Comparison of ENCODE assay signal across 8 cellular contexts in genomic region chr1:1358433-1359201, GRCh38. TPM values are rescaled to one million over a fixed set of nuclear protein-coding genes. Genes with fewer than 3 reads are reported as not detected.
DNase-seq lines count a peak whose midpoint lies in the region; ATAC-seq and TF ChIP-seq lines count a peak whose summit lies in the region.

Gene MXRA8 (minus strand): TSS chr1:1358555. CDS start chr1:1358504, 51 bp downstream.

- H3K36me3 Mint-ChIP-seq in CD8-positive, alpha-beta T cell, result no peaks in the 10 kb centered on the region

- peaks cover 6% of the 10 kb centered on the region for H3K27me3 Mint-ChIP-seq in CD8-positive, alpha-beta T cell (ENCODE audit: low read depth)

- intact Hi-C loops in CD8-positive, alpha-beta T cell (cut with DNase I, micrococcal nuclease), result loop anchor here in 1 of 2 experiments (1.0 kb wide), 1 partner anchor 13 kb away; no protein-coding TSS in a partner anchor
- intact Hi-C loops in cardiac septum (cut with DNase I), result loop anchor here (5.0 kb wide), 1 partner anchor 74 kb away; no protein-coding TSS in a partner anchor
- intact Hi-C loops in posterior vena cava (cut with DNase I), result no loop called here

- H3K9me3 Mint-ChIP-seq in CD8-positive, alpha-beta T cell, result no peaks in the 10 kb centered on the region

- peak within 1 kb of the TSS; percentile 37 for H3K4me3 ChIP-seq in CD8-positive, alpha-beta T cell (ENCODE audit: low read depth, low read length)
- peak within 1 kb of the TSS; percentile 86 for H3K4me3 ChIP-seq in WERI-Rb-1 (ENCODE audit: low read depth, low read length)

- H3K27ac ChIP-seq in CD8-positive, alpha-beta T cell (ENCODE audit: low read depth, low read length), result peak within 1 kb of the TSS; percentile 30
- H3K27ac ChIP-seq in WERI-Rb-1, result peak within 1 kb of the TSS; percentile 95

- H3K27me3 ChIP-seq in CD8-positive, alpha-beta T cell (ENCODE audit: insufficient read depth, low read length), result no peaks in the 10 kb centered on the region
- H3K27me3 ChIP-seq in WERI-Rb-1 (ENCODE audit: insufficient read depth, low read depth, severe bottlenecking), result no peaks in the 10 kb centered on the region

- ATAC-seq in CD8-positive, alpha-beta T cell, result peak; percentile 42
- no peak for ATAC-seq in HG03378 (IDR thresholded peaks at IDR 0.05; ENCODE audit: unreplicated experiment)
- no peak for ATAC-seq in esophagus mucosa

- no peak for TF ChIP-seq CTCF in CD8-positive, alpha-beta T cell (IDR thresholded peaks at IDR 0.05)
- TF ChIP-seq CTCF in WERI-Rb-1 (IDR thresholded peaks at IDR 0.05; ENCODE audit: low read depth, low read length), result no peak

- peak within 1 kb of the TSS; percentile 62 for H3K4me3 Mint-ChIP-seq in CD8-positive, alpha-beta T cell

- H3K36me3 ChIP-seq in CD8-positive, alpha-beta T cell (ENCODE audit: insufficient read depth, low read length), result no peaks in the 10 kb centered on the region
- H3K36me3 ChIP-seq in WERI-Rb-1, result peaks cover 15% of the 10 kb centered on the region

- CTCF ChIA-PET in CD8-positive, alpha-beta T cell (lab: Charles Lee), result interaction anchor here (0.9 to 1.6 kb wide), 2 partner anchors 13 kb away, joined by 4 read pairs; no protein-coding TSS in a partner anchor

- H3K4me1 Mint-ChIP-seq in CD8-positive, alpha-beta T cell (ENCODE audit: low read depth), result peaks cover 27% of the 10 kb centered on the region

- peaks cover 36% of the 10 kb centered on the region for H3K4me1 ChIP-seq in CD8-positive, alpha-beta T cell (ENCODE audit: insufficient read depth, low read length)

- POLR2A ChIA-PET in CD8-positive, alpha-beta T cell (lab: Charles Lee), result interaction anchor here (1.0 to 1.7 kb wide), 2 partner anchors 12 to 17 kb away, joined by 3 to 5 read pairs; partner anchors contain the start of gene AURKAIP1

- peak within 1 kb of the TSS; percentile 70 for H3K27ac Mint-ChIP-seq in CD8-positive, alpha-beta T cell

- peak in 2 of 7 experiments; percentile 28 to 41 for DNase-seq in CD8-positive, alpha-beta T cell
- DNase-seq in WERI-Rb-1, result peak; percentile 97
- DNase-seq in cardiac septum (ENCODE audit: low spot score), result no peak
- peak; percentile 93 for DNase-seq in posterior vena cava (ENCODE audit: low spot score)
- DNase-seq in KG1 (lab: John Stamatoyannopoulos, UW), result no peak
- no peak for DNase-seq in NCI-H69 (lab: John Stamatoyannopoulos, UW)

- no peaks in the 10 kb centered on the region for H3K9me3 ChIP-seq in CD8-positive, alpha-beta T cell (ENCODE audit: low read length)
- no peaks in the 10 kb centered on the region for H3K9me3 ChIP-seq in WERI-Rb-1 (ENCODE audit: severe bottlenecking)

RNA-seq across cellular contexts. Expression of gene MXRA8, which starts in this region (rescaled TPM):
- total RNA-seq in CD8-positive, alpha-beta T cell, result 1 to 10 TPM; 7.5 to 9.3 TPM
- total RNA-seq in cardiac septum, result 30.5 TPM
- total RNA-seq in posterior vena cava, result 100 to 1,000 TPM; 104 to 174 TPM
- total RNA-seq in esophagus mucosa, result 2.0 TPM

Comparison
In these comparisons a context has a peak if more than half of its experiments do, and no peak if none do; other contexts are left out.
1. DNase-seq: peak in WERI-Rb-1 (single experiment) and posterior vena cava (single experiment); none in cardiac septum (single experiment), KG1 (single experiment) and NCI-H69 (single experiment).